ENCODE assay signal across 8 cellular contexts in the genomic region with DNA sequence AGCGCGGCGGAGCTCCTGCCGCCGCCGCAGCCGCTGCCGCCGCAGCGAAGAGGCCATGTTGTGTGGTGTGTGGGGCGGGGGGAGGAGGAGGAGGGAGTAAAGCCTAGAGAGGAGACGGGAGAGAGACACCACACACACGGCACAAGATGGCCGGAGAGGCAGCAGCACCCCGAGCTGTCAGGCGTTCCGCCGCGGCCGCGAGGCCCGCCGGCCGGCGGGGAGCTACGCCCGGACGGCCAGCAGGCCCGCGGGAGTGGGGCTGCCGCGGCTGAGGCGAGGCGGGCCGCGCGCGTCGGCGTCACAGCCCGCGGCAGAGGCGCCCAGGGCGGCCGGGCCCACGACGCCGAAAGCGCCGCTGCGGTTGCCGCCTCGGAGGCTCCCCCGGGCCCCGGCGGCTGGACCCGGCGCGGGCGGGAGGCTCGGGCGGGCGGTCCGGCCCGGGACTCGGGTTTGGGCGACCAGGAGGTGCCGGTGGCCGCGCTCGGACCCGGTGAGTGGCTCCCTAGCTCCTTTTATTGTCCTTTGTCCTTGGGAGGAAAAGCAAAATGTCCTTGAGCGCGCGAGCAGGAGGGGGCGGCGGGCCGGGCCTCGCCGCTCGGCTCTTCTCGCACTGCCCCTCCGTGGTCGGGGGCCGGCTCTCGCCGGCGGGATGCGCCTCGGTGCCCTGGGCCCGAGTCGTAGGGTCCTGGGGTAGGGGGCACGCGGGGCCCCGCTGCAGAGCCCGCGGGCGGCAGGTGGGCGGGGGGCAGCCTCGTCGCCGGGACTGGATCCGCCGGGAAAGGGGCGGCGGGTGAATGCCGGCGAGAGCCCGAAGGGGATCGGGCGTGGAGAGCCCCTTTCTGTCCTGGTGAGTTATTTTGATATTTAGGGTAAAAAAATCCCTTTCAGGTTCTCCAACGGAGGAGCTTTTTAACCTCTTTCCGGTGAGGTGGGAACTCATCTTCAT. TPM values are rescaled to one million over a fixed set of nuclear protein-coding genes. Genes with fewer than 3 reads are reported as not detected.
DNase-seq lines count a peak whose midpoint lies in the region; ATAC-seq and TF ChIP-seq lines count a peak whose summit lies in the region.

No MANE protein-coding gene starts in this region.

- TF ChIP-seq CTCF in Peyer's patch (IDR thresholded peaks at IDR 0.05): no peak

- H3K27me3 ChIP-seq in Peyer's patch (no peaks in the 10 kb centered on the region), iPS-20b (ENCODE audit: insufficient read depth, low read length) (no peaks in the 10 kb centered on the region)

- peak; percentile 72 to 98 for TF ChIP-seq POLR2A in Peyer's patch (IDR thresholded peaks at IDR 0.05)

- H3K4me3 ChIP-seq in Peyer's patch (peak overlapping the region; percentile 82 to 99 (median 88)), iPS-20b (ENCODE audit: low read length) (peak overlapping the region; percentile 99)

- H3K36me3 ChIP-seq in Peyer's patch (peaks cover 0 to 19% (median 0%) of the 10 kb centered on the region in 3 donors), iPS-20b (ENCODE audit: insufficient read depth, low read depth, low read length) (peaks cover 32% of the 10 kb centered on the region)

- H3K4me1 ChIP-seq in Peyer's patch (peaks cover 0 to 28% (median 8%) of the 10 kb centered on the region in 4 donors), iPS-20b (ENCODE audit: insufficient read depth, low read length) (peaks cover 39% of the 10 kb centered on the region; the same call in 1 of the 2 replicates)

- H3K27ac ChIP-seq in Peyer's patch (peak overlapping the region; percentile 100), angular gyrus (ENCODE audit: low read depth, low read length) (peak overlapping the region; percentile 97), iPS-20b (ENCODE audit: low read length) (peak overlapping the region; percentile 78)

- peak; percentile 56 for ATAC-seq in HG02943 (IDR thresholded peaks at IDR 0.05; ENCODE audit: low read depth, unreplicated experiment)

- peak; percentile 100 for DNase-seq in SKM-1 (lab: John Stamatoyannopoulos, UW; ENCODE audit: unreplicated experiment)
- no peak for DNase-seq in SKM-1 treated with dmso at 0.1 percent for 144 hours (lab: John Stamatoyannopoulos, UW; ENCODE audit: unreplicated experiment)
- peak in 2 of 3 donors; percentile 71 to 94 for DNase-seq in Peyer's patch
- DNase-seq in stimulated activated CD4-positive, alpha-beta T cell treated with anti-CD3 and anti-CD28 coated beads, Interleukin-2, amount 100 ng/mL, for 24 hours: peak; percentile 39 to 47
- DNase-seq in Ammon's horn (ENCODE audit: low spot score): no peak

- H3K9ac ChIP-seq in iPS-20b (ENCODE audit: low read depth, low read length): peak overlapping the region; percentile 98

- H3K9me3 ChIP-seq in Peyer's patch (no peaks in the 10 kb centered on the region), iPS-20b (ENCODE audit: insufficient read depth, low read depth, low read length) (no peaks in the 10 kb centered on the region)

RNA-seq across cellular contexts. Expression of a gene that starts 17.2 kb away (rescaled TPM):
- 100 to 1,000 TPM; 109 to 370 (median 161) TPM for total RNA-seq in Peyer's patch

Comparison
In these comparisons a context has a peak if more than half of its experiments do, and no peak if none do; other contexts are left out.
1. DNase-seq: peak in SKM-1 (single experiment), Peyer's patch (2 of 3) and stimulated activated CD4-positive, alpha-beta T cell treated with anti-CD3 and anti-CD28 coated beads, Interleukin-2, amount 100 ng/mL, for 24 hours (2 of 2); none in SKM-1 treated with dmso at 0.1 percent for 144 hours (single experiment) and Ammon's horn (single experiment).
2. Peak in every context shown above with its lines, with median percentiles within 50 percentile points of each other: H3K27ac ChIP-seq.